14 cellular contexts compared by ENCODE assay signal in the genomic region with DNA sequence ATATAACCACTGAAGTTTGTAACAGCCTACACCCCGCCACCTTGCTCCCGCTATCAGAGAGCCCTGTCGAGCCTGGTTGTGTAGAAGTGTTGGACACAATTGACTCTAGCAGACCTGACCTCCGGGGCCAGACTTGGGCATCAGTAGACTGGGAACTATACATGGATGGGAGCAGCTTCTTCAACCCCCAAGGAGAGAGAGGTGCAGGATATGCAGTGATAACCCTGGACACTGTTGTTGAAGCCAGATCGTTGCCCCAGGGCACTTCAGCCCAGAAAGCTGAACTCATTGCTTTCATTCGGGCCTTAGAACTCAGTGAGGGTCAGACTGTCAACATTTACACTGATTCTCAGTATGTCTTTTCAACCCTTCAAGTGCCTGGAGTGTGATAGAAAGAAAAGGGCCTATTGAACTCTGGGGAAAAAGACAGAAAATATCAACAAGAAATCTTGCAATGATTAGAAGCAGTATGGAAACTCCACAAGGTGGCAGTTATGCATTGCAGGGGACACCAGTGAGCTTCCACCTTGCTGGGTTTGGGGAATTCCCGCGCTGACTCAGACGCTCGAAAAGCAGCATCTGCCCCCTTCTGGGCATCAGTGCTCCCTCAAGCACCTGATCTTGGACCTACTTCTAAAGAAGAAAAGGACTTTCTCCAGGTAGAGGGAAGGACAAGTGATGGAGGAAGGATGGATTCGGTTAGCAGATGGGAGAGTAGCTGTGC. TPM values are rescaled to one million over a fixed set of nuclear protein-coding genes. Genes with fewer than 3 reads are reported as not detected.
DNase-seq lines count a peak whose midpoint lies in the region; ATAC-seq, FAIRE-seq and TF ChIP-seq lines count a peak whose summit lies in the region.
"Not testable (repeated sequence)": the region's sequence is repeated elsewhere in the genome, so short reads cannot be mapped to it uniquely, and the experiment has no call there.
"Had no signal": no experiment of that assay in that cellular context is flagged by ENCODE, and none has a peak within 500 bp of the region (broad histone marks: within the 10 kb centered on the region; RNA-seq: fewer than 3 reads in every experiment).

No MANE protein-coding gene starts in this region.

- not testable (repeated sequence) for H3K9me3 ChIP-seq in Panc1 (ENCODE audit: control insufficient read depth, insufficient read depth, low read depth, low read length); small intestine (ENCODE audit: control insufficient read depth, low read depth)

- not testable (repeated sequence) for H3K27ac ChIP-seq in Panc1 (ENCODE audit: low read length); foreskin keratinocyte; small intestine (ENCODE audit: low read depth in 1 of 2, low read length in 1 of 2)

- intact Hi-C loops in Panc1 (cut with micrococcal nuclease; ENCODE audit: unreplicated experiment), result not testable (repeated sequence)

- CTCF ChIA-PET in Panc1 (lab: Charles Lee), result interaction anchor here (0.6 kb wide), 2 partner anchors 103 to 677 kb away, joined by 3 read pairs; no protein-coding TSS in a partner anchor

- WGBS in small intestine, 3 donors, result 38 to 57% (median 40%) methylated on average over 11 of the region's 11 CpGs

- POLR2A ChIA-PET in Panc1 (lab: Charles Lee), result not testable (repeated sequence)

- not testable (repeated sequence) for H3K27me3 ChIP-seq in Panc1 (ENCODE audit: control insufficient read depth, insufficient read depth, low read length); foreskin keratinocyte; small intestine (ENCODE audit: control insufficient read depth in 2 of 2, insufficient read depth in 2 of 2, low read length in 2 of 2)

- FAIRE-seq in small intestine (lab: Jason Lieb, UNC), result not testable (repeated sequence)

- DNase-seq in DMS53 (lab: John Stamatoyannopoulos, UW) (peak; percentile 77), HT-29 (ENCODE audit: low spot score) (peak; percentile 54), foreskin keratinocyte (peak in 1 of 2 donors; percentile 38), small intestine (peak; percentile 19)
- DNase-seq in Panc1 (ENCODE audit: low read depth, low spot score), result not testable (repeated sequence)
- peak; percentile 47 to 50 for DNase-seq in activated CD4-positive, alpha-beta T cell treated with anti-CD3 and anti-CD28 coated beads, Interleukin-2, amount 50 U/mL, for 4 hours
- DNase-seq in activated T-helper 9 cell treated with anti-CD3 and anti-CD28 coated beads, Interleukin-2, amount 50 U/mL, for 16 hours (ENCODE audit: low read depth), result peak; percentile 23
- DNase-seq in stimulated activated CD8-positive, alpha-beta memory T cell treated with anti-CD3 and anti-CD28 coated beads, Interleukin-15, amount 100 ng/mL, for 48 hours (ENCODE audit: low read depth in 2 of 2), result peak; percentile 47 to 60

- H3K36me3 ChIP-seq in Panc1 (ENCODE audit: control insufficient read depth, insufficient read depth, low read length); small intestine (ENCODE audit: control insufficient read depth in 2 of 2, insufficient read depth in 2 of 2, low read length in 2 of 2): not testable (repeated sequence)

- ATAC-seq in Panc1, foreskin keratinocyte: not testable (repeated sequence)

- not testable (repeated sequence) for H3K4me3 ChIP-seq in Panc1 (ENCODE audit: low read depth in 2 of 2, low read length in 2 of 2); small intestine (ENCODE audit: low read depth in 1 of 2, low read length in 2 of 2)

- BruUV-seq in Panc1 (replicated peaks; lab: Mats Ljungman, UMichigan), result not testable (repeated sequence)

- not testable (repeated sequence) for H3K4me1 ChIP-seq in Panc1 (ENCODE audit: control insufficient read depth, insufficient read depth, low read length); foreskin keratinocyte; small intestine (ENCODE audit: control insufficient read depth in 2 of 2, insufficient read depth in 1 of 2, low read depth in 1 of 2, low read length in 1 of 2)

- peak; percentile 47 for TF ChIP-seq CTCF in Panc1 (IDR thresholded peaks at IDR 0.05)
- TF ChIP-seq CTCF in foreskin keratinocyte (conservative IDR thresholded peaks at IDR 0.05), result peak; percentile 70

- in situ Hi-C loops in Panc1 (cut with HindIII; ENCODE audit: low pct_unique_long_range_greater_than_20kb, low sequenced_read_pairs), result not testable (repeated sequence)

RNA-seq across cellular contexts. Expression of a gene that starts 6.3 kb away (rescaled TPM):
- total RNA-seq in HT-29 (2014; rRNA removed; shearing (Covaris generic)), result not detected in 2 replicates
- total RNA-seq in Panc1 (2021; ENCODE audit: unreplicated experiment), result not detected
- not detected for polyA plus RNA-seq in Panc1 (2012; ENCODE audit: insufficient read length)
- not detected in 2 replicates for total RNA-seq in foreskin keratinocyte
- polyA plus RNA-seq in foreskin keratinocyte, result not detected in 2 replicates
- polyA plus RNA-seq in small intestine, result not detected
- total RNA-seq: colonic mucosa, esophagus mucosa, heart right ventricle, psoas muscle, T-cell, tibial nerve had no signal
- polyA plus RNA-seq: heart right ventricle, psoas muscle had no signal

RNA-seq across cellular contexts. Expression of a gene that starts 23.6 kb away (rescaled TPM):
- total RNA-seq in HT-29 (2014; rRNA removed; shearing (Covaris generic)), result not detected in 2 replicates
- not detected for total RNA-seq in Panc1 (2021; ENCODE audit: unreplicated experiment)
- polyA plus RNA-seq in Panc1 (2012; ENCODE audit: insufficient read length), result not detected
- not detected in 2 replicates for total RNA-seq in foreskin keratinocyte
- not detected in 2 replicates for polyA plus RNA-seq in foreskin keratinocyte
- polyA plus RNA-seq in small intestine, result under 1 TPM in 1 of 3 donors, not detected in 2; 0.07 TPM
- total RNA-seq: heart right ventricle, psoas muscle, T-cell, tibial nerve had no signal
- polyA plus RNA-seq: heart right ventricle, psoas muscle had no signal

RNA-seq across cellular contexts. Expression of a gene that starts 40.8 kb away (rescaled TPM):
- total RNA-seq in HT-29 (2014; rRNA removed; shearing (Covaris generic)), result not detected in 2 replicates
- not detected for total RNA-seq in Panc1 (2021; ENCODE audit: unreplicated experiment)
- polyA plus RNA-seq in Panc1 (2012; ENCODE audit: insufficient read length), result not detected
- not detected in 2 replicates for total RNA-seq in foreskin keratinocyte
- not detected in 2 replicates for polyA plus RNA-seq in foreskin keratinocyte
- polyA plus RNA-seq in small intestine, result under 1 TPM in 2 of 3 donors, not detected in 1; 0.31 to 0.67 TPM
- total RNA-seq: heart right ventricle, psoas muscle had no signal
- polyA plus RNA-seq: heart right ventricle had no signal

RNA-seq across cellular contexts. Expression of a gene that starts 51.2 kb away (rescaled TPM):
- not detected in 2 replicates for total RNA-seq in HT-29 (2014; rRNA removed; shearing (Covaris generic))
- not detected for total RNA-seq in Panc1 (2021; ENCODE audit: unreplicated experiment)
- polyA plus RNA-seq in Panc1 (2012; ENCODE audit: insufficient read length), result not detected
- total RNA-seq in foreskin keratinocyte, result not detected in 2 replicates
- not detected in 2 replicates for polyA plus RNA-seq in foreskin keratinocyte
- polyA plus RNA-seq in small intestine, result under 1 TPM in 1 of 3 donors, not detected in 2; 0.16 TPM
- total RNA-seq: heart right ventricle, psoas muscle, T-cell had no signal
- polyA plus RNA-seq: heart right ventricle, psoas muscle had no signal
